In the genomic region with DNA sequence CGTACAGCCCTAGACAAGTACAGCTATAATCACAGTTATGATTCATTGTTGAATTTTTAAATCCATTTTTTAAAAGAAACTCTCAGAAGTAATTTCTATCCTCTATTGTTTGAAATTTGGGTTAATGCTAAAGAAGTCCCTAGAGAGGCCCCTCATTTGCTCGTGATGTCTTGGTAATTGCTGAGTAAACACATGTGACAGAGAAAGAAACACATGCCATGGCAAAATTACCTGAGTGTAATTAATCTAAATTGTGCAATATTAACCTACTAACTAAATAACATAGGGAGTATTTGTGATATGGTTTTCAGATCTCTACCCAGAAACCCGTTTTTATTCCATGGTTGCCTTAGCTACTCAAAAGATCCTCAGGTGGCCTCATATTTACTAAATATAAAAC, we compare ENCODE assay signal across 14 cellular contexts. TPM values are rescaled to one million over a fixed set of nuclear protein-coding genes. Genes with fewer than 3 reads are reported as not detected.
DNase-seq lines count a peak whose midpoint lies in the region; ATAC-seq, FAIRE-seq and TF ChIP-seq lines count a peak whose summit lies in the region.
"Had no signal": no experiment of that assay in that cellular context is flagged by ENCODE, and none has a peak within 500 bp of the region (broad histone marks: within the 10 kb centered on the region; RNA-seq: fewer than 3 reads in every experiment).

No MANE protein-coding gene starts in this region.

- peaks cover 4% of the 10 kb centered on the region; the same call in 1 of the 2 replicates for H3F3A ChIP-seq in Loucy (ENCODE audit: low read depth)

- WGBS in HepG2 (ENCODE audit: low lambda C conversion rate) = 85% methylated on average over 3 of the region's 3 CpGs

- H3K79me2 ChIP-seq in Loucy (ENCODE audit: insufficient read depth, low read length) = no peaks in the 10 kb centered on the region
- no peaks in the 10 kb centered on the region for H3K79me2 ChIP-seq in OCI-LY3 (ENCODE audit: low read length)
- peaks cover 2% of the 10 kb centered on the region for H3K79me2 ChIP-seq in HepG2 (ENCODE audit: insufficient read depth, low read length)

- FAIRE-seq in HepG2 (lab: Jason Lieb, UNC) = no peak

- H3K4me1 ChIP-seq in Loucy (ENCODE audit: insufficient read depth, low read length, poor library complexity, severe bottlenecking) (peaks cover 33% of the 10 kb centered on the region), OCI-LY3 (ENCODE audit: low read length) (peaks cover 30% of the 10 kb centered on the region), HepG2 (ENCODE audit: insufficient read depth, low read length) (peaks cover 76% of the 10 kb centered on the region)
- H3K4me1 ChIP-seq: testis had no signal

- no peak for TF ChIP-seq RAD21 in HepG2 (CRISPR knock-in tag; IDR thresholded peaks at IDR 0.05)

- TF ChIP-seq POLR2A in HepG2 (IDR thresholded peaks at IDR 0.05; ENCODE audit: insufficient read depth in 1 of 2, low read depth in 2 of 2, low read length in 2 of 2) = no peak

- H3K4me3 ChIP-seq in Loucy (ENCODE audit: low read length, poor library complexity, severe bottlenecking) (no peak overlapping the region), OCI-LY3 (ENCODE audit: low read length) (no peak overlapping the region), HepG2 (replicated peaks in 1 of 3; ENCODE audit: insufficient read depth in 1 of 3, low read depth in 2 of 3, low read length in 3 of 3) (no peak overlapping the region)
- H3K4me3 ChIP-seq: coronary artery, sigmoid colon, testis had no signal

- CTCF ChIA-PET in activated CD4-positive, alpha-beta T cell treated with anti-CD3 and anti-CD28 coated beads, Interleukin-2, amount 10 ng/mL, durations not matched to agents 7 days and 5 days (lab: Charles Lee) = interaction anchor here (0.6 to 1.4 kb wide), 6 partner anchors 8 to 324 kb away, joined by 3 to 7 read pairs (median 4); no protein-coding TSS in a partner anchor
- CTCF ChIA-PET in HepG2 (lab: Yijun Ruan, JAX; ENCODE audit: low intra/inter-chr PET ratio, low total read pairs) = interaction anchor here (1.4 to 1.5 kb wide), 2 partner anchors 46 to 109 kb away, joined by 6 to 9 read pairs; no protein-coding TSS in a partner anchor

- H3K36me3 Mint-ChIP-seq in activated CD4-positive, alpha-beta T cell treated with anti-CD3 and anti-CD28 coated beads, Interleukin-2, amount 10 ng/mL, durations not matched to agents 7 days and 5 days (ENCODE audit: low read depth) = no peaks in the 10 kb centered on the region
- H3K36me3 Mint-ChIP-seq: brain; stimulated activated memory B cell treated with anti-CD40 and anti-IgM and Interleukin-4, amounts not matched to agents 10 μg/mL and 1 μg/mL and 100 μg/mL, for 72 hours; T-cell had no signal

- no peak overlapping the region for H3K4me3 Mint-ChIP-seq in activated CD4-positive, alpha-beta T cell treated with anti-CD3 and anti-CD28 coated beads, Interleukin-2, amount 10 ng/mL, durations not matched to agents 7 days and 5 days
- H3K4me3 Mint-ChIP-seq: brain; stimulated activated memory B cell treated with anti-CD40 and anti-IgM and Interleukin-4, amounts not matched to agents 10 μg/mL and 1 μg/mL and 100 μg/mL, for 72 hours had no signal

- intact Hi-C loops in HepG2 (cut with micrococcal nuclease; ENCODE audit: unreplicated experiment) = loop anchor here (5.0 kb wide), 1 partner anchor 41 kb away; no protein-coding TSS in a partner anchor

- peak overlapping the region; percentile 68 for H3K27ac Mint-ChIP-seq in activated CD4-positive, alpha-beta T cell treated with anti-CD3 and anti-CD28 coated beads, Interleukin-2, amount 10 ng/mL, durations not matched to agents 7 days and 5 days
- H3K27ac Mint-ChIP-seq: brain; stimulated activated memory B cell treated with anti-CD40 and anti-IgM and Interleukin-4, amounts not matched to agents 10 μg/mL and 1 μg/mL and 100 μg/mL, for 72 hours had no signal

- H3K9ac ChIP-seq in Loucy (ENCODE audit: low read depth, low read length, poor library complexity, severe bottlenecking) = no peak overlapping the region
- no peak overlapping the region for H3K9ac ChIP-seq in OCI-LY3 (ENCODE audit: low read length)
- peak overlapping the region; percentile 21; the same call in 1 of the 2 replicates for H3K9ac ChIP-seq in HepG2 (ENCODE audit: insufficient read depth, low read depth, low read length)

- H3K4me1 Mint-ChIP-seq in activated CD4-positive, alpha-beta T cell treated with anti-CD3 and anti-CD28 coated beads, Interleukin-2, amount 10 ng/mL, durations not matched to agents 7 days and 5 days = peaks cover 27% of the 10 kb centered on the region

- no peaks in the 10 kb centered on the region for H3K9me3 Mint-ChIP-seq in activated CD4-positive, alpha-beta T cell treated with anti-CD3 and anti-CD28 coated beads, Interleukin-2, amount 10 ng/mL, durations not matched to agents 7 days and 5 days
- H3K9me3 Mint-ChIP-seq: brain; stimulated activated memory B cell treated with anti-CD40 and anti-IgM and Interleukin-4, amounts not matched to agents 10 μg/mL and 1 μg/mL and 100 μg/mL, for 72 hours; T-cell had no signal

- no peak for TF ChIP-seq CTCF in Loucy (conservative IDR thresholded peaks at IDR 0.05; ENCODE audit: low read length)
- TF ChIP-seq CTCF in OCI-LY3 (IDR thresholded peaks at IDR 0.05; ENCODE audit: low read depth, low read length) = no peak
- no peak for TF ChIP-seq CTCF in HepG2 (CRISPR knock-in tag; IDR thresholded peaks at IDR 0.05)

- H2AFZ ChIP-seq in Loucy (ENCODE audit: low read length) = no peak overlapping the region
- peak overlapping the region; percentile 2; the same call in 1 of the 2 replicates for H2AFZ ChIP-seq in OCI-LY3 (ENCODE audit: low read depth, low read length)
- no peak overlapping the region for H2AFZ ChIP-seq in HepG2 (ENCODE audit: low read length)

- no peaks in the 10 kb centered on the region for H3K27me3 ChIP-seq in Loucy (ENCODE audit: insufficient read depth, low read length, poor library complexity, severe bottlenecking)
- H3K27me3 ChIP-seq in OCI-LY3 (ENCODE audit: low read depth, low read length) = no peaks in the 10 kb centered on the region
- H3K27me3 ChIP-seq in HepG2 (ENCODE audit: control insufficient read depth in 1 of 2, insufficient read depth in 2 of 2, low read length in 2 of 2) = no peaks in the 10 kb centered on the region
- H3K27me3 ChIP-seq: sigmoid colon, testis had no signal

- H3K27ac ChIP-seq in OCI-LY3 (ENCODE audit: low read length) (peak overlapping the region; percentile 66; the same call in 1 of the 2 replicates), HepG2 (ENCODE audit: extremely low read length, insufficient read depth, low read length) (peak overlapping the region; percentile 99)
- H3K27ac ChIP-seq: coronary artery, sigmoid colon, testis had no signal

- no peak for TF ChIP-seq EP300 in HepG2 (IDR thresholded peaks at IDR 0.05; ENCODE audit: low read depth in 2 of 2, low read length in 2 of 2)
- no peak for TF ChIP-seq EP300 in HepG2 (CRISPR knock-in tag; IDR thresholded peaks at IDR 0.05; ENCODE audit: borderline replicate concordance)

- BruUV-seq in HepG2 (replicated peaks; lab: Mats Ljungman, UMichigan) = no TSS peak

- H3K27me3 Mint-ChIP-seq in activated CD4-positive, alpha-beta T cell treated with anti-CD3 and anti-CD28 coated beads, Interleukin-2, amount 10 ng/mL, durations not matched to agents 7 days and 5 days = peaks cover 3% of the 10 kb centered on the region
- H3K27me3 Mint-ChIP-seq: stimulated activated memory B cell treated with anti-CD40 and anti-IgM and Interleukin-4, amounts not matched to agents 10 μg/mL and 1 μg/mL and 100 μg/mL, for 72 hours; T-cell had no signal

- in situ Hi-C loops in HepG2 (cut with HindIII; ENCODE audit: extremely low pct_ligation_motif_present, low pct_unique_long_range_greater_than_20kb) = no loop called here

- DNase-seq in activated CD4-positive, alpha-beta T cell treated with anti-CD3 and anti-CD28 coated beads, Interleukin-2, amount 10 ng/mL, durations not matched to agents 7 days and 5 days = no peak
- no peak for DNase-seq in activated CD4-positive, alpha-beta T cell treated with anti-CD3 and anti-CD28 coated beads for 4 hours
- DNase-seq in HepG2 (ENCODE audit: low spot score) = no peak
- no peak for DNase-seq in GF-D8 (lab: John Stamatoyannopoulos, UW)
- no peak for DNase-seq in iPS-NIHi7 (ENCODE audit: extremely low spot score)
- DNase-seq: sigmoid colon had no signal

- H3K4me2 ChIP-seq in Loucy (ENCODE audit: low read depth, low read length, poor library complexity, severe bottlenecking) = peak overlapping the region; percentile 94
- H3K4me2 ChIP-seq in OCI-LY3 (ENCODE audit: low read length) = peak overlapping the region; percentile 7
- H3K4me2 ChIP-seq in HepG2 (ENCODE audit: low read depth, low read length) = no peak overlapping the region

- POLR2A ChIA-PET in activated CD4-positive, alpha-beta T cell treated with anti-CD3 and anti-CD28 coated beads, Interleukin-2, amount 10 ng/mL, durations not matched to agents 7 days and 5 days (lab: Charles Lee) = interaction anchor here (0.6 kb wide), 1 partner anchor 825 kb away, joined by 3 read pairs; no protein-coding TSS in a partner anchor
- POLR2A ChIA-PET in HepG2 (lab: Yijun Ruan, JAX) = interaction anchor here (0.7 to 1.0 kb wide), 3 partner anchors 8 to 108 kb away, joined by 3 to 4 read pairs (median 3); partner anchors contain the start of gene NEK10

- H3K9me3 ChIP-seq in Loucy (ENCODE audit: insufficient read depth, low read depth, low read length) (no peaks in the 10 kb centered on the region), OCI-LY3 (ENCODE audit: insufficient read depth, low read length) (no peaks in the 10 kb centered on the region), HepG2 (ENCODE audit: low read length) (no peaks in the 10 kb centered on the region)
- H3K9me3 ChIP-seq: sigmoid colon, testis had no signal

- ATAC-seq in HepG2 (no peak), HG03442 (IDR thresholded peaks at IDR 0.05; ENCODE audit: unreplicated experiment) (no peak)

- no peaks in the 10 kb centered on the region for H4K20me1 ChIP-seq in Loucy (ENCODE audit: insufficient read depth, low read length, poor library complexity, severe bottlenecking)
- no peaks in the 10 kb centered on the region for H4K20me1 ChIP-seq in OCI-LY3 (ENCODE audit: insufficient read depth, low read length)
- H4K20me1 ChIP-seq in HepG2 (ENCODE audit: insufficient read depth, low read length) = no peaks in the 10 kb centered on the region

- H3K36me3 ChIP-seq in Loucy (ENCODE audit: insufficient read depth, low read length) (no peaks in the 10 kb centered on the region), OCI-LY3 (replicated peaks; ENCODE audit: low read depth, low read length) (no peaks in the 10 kb centered on the region), HepG2 (replicated peaks in 1 of 2; ENCODE audit: control insufficient read depth in 1 of 2, insufficient read depth in 2 of 2, low read length in 2 of 2) (no peaks in the 10 kb centered on the region)
- H3K36me3 ChIP-seq: sigmoid colon had no signal

- no peaks in the 10 kb centered on the region for H3K9me2 ChIP-seq in Loucy (replicated peaks; ENCODE audit: low read depth, low read length)

RNA-seq across cellular contexts. Expression of gene NEK10, which starts 10.8 kb away (rescaled TPM):
- under 1 TPM; 0.56 to 0.79 TPM for total RNA-seq in activated CD4-positive, alpha-beta T cell treated with anti-CD3 and anti-CD28 coated beads, Interleukin-2, amount 10 ng/mL, durations not matched to agents 7 days and 5 days
- 14.2 and 15.0 TPM in 2 replicates for total RNA-seq in HepG2 (2016; rRNA removed; fragmentation: Illumina TruSeq; extraction: Trizol)
- total RNA-seq in HepG2 (2016; cell fraction: cytosol; rRNA removed; fragmentation: Illumina TruSeq; extraction: Trizol; ENCODE audit: low read depth) = 10.7 and 11.1 TPM in 2 replicates
- total RNA-seq in HepG2 (2016; cell fraction: insoluble cytoplasmic fraction; rRNA removed; fragmentation: Illumina TruSeq; extraction: Trizol) = 13.1 and 15.6 TPM in 2 replicates
- total RNA-seq in HepG2 (2016; cell fraction: membrane; rRNA removed; fragmentation: Illumina TruSeq; extraction: Trizol) = 6.9 and 9.2 TPM in 2 replicates
- total RNA-seq in HepG2 (2016; cell fraction: nucleus; rRNA removed; fragmentation: Illumina TruSeq; extraction: Trizol) = 33.9 and 37.7 TPM in 2 replicates
- 2.3 and 2.8 TPM in 2 replicates for polyA plus RNA-seq in HepG2 (2011; rRNA removed)
- polyA plus RNA-seq in HepG2 (2011; cell fraction: cytosol; rRNA removed) = 1.3 TPM in 2 replicates
- polyA plus RNA-seq in HepG2 (2011; cell fraction: nucleus; rRNA removed) = 4.3 and 4.4 TPM in 2 replicates
- 3.2 and 3.8 TPM in 2 replicates for polyA plus RNA-seq in HepG2 (2012)
- polyA plus RNA-seq in HepG2 (2016; cell fraction: cytosol; fragmentation: Illumina TruSeq; extraction: Trizol; ENCODE audit: low read depth) = 0.54 and 0.58 TPM in 2 replicates
- polyA plus RNA-seq in HepG2 (2016; cell fraction: insoluble cytoplasmic fraction; fragmentation: Illumina TruSeq; extraction: Trizol; ENCODE audit: low read depth) = 4.4 and 4.9 TPM in 2 replicates
- polyA plus RNA-seq in HepG2 (2016; cell fraction: membrane; fragmentation: Illumina TruSeq; extraction: Trizol; ENCODE audit: low read depth) = 1.8 and 1.9 TPM in 2 replicates
- 10.4 and 12.9 TPM in 2 replicates for polyA plus RNA-seq in HepG2 (2016; cell fraction: nucleus; fragmentation: Illumina TruSeq; extraction: Trizol; ENCODE audit: insufficient read depth, low read depth)
- 2.6 and 3.5 TPM in 2 replicates for polyA minus RNA-seq in HepG2 (2011; rRNA and poly(A)+ RNA removed; ENCODE audit: low replicate concordance)
- polyA minus RNA-seq in HepG2 (2011; cell fraction: cytosol; rRNA and poly(A)+ RNA removed) = 1.8 and 3.3 TPM in 2 replicates
- 32.0 and 40.3 TPM in 2 replicates for polyA minus RNA-seq in HepG2 (2011; cell fraction: nucleus; rRNA and poly(A)+ RNA removed)
